ENCODE assay signal across 20 cellular contexts in genomic region chr10:10542368-10542961, GRCh38.
"Had no signal": no experiment of that assay in that cellular context is flagged by ENCODE, and none has a peak within 500 bp of the region (broad histone marks: within the 10 kb centered on the region; RNA-seq: fewer than 3 reads in every experiment).

No MANE protein-coding gene starts in this region.

- H3K4me2 ChIP-seq: neural progenitor cell, smooth muscle cell had no signal

- DNase-seq: activated B cell treated with CpG ODN at 0.5 μM for 24 hours; activated CD4-positive, alpha-beta memory T cell treated with anti-CD3 and anti-CD28 coated beads, Interleukin-2, amount 10 ng/mL, durations not matched to agents 7 days and 5 days; activated CD4-positive, alpha-beta T cell treated with anti-CD3 and anti-CD28 coated beads for 48 hours; activated CD8-positive, alpha-beta memory T cell treated with anti-CD3 and anti-CD28 coated beads, Interleukin-2, amount 10 ng/mL, durations not matched to agents 7 days and 5 days; activated naive CD4-positive, alpha-beta T cell; activated naive CD8-positive, alpha-beta T cell treated with anti-CD3 and anti-CD28 coated beads for 36 hours; amniotic stem cell; body of pancreas; central memory CD4-positive, alpha-beta T cell; colonic mucosa; erythroblast; naive B cell; ovary; right lobe of liver; stimulated activated CD4-positive, alpha-beta T cell treated with anti-CD3 and anti-CD28 coated beads, Interleukin-4, amount 100 ng/mL, for 24 hours; T-cell; upper lobe of right lung had no signal

- H3K27ac ChIP-seq: body of pancreas, colonic mucosa, neural progenitor cell, ovary, right lobe of liver, upper lobe of right lung had no signal

- ATAC-seq: activated CD8-positive, alpha-beta memory T cell treated with anti-CD3 and anti-CD28 coated beads, Interleukin-2, amount 10 ng/mL, durations not matched to agents 7 days and 5 days; body of pancreas; right lobe of liver; stimulated activated effector memory CD8-positive, alpha-beta T cell treated with anti-CD3 and anti-CD28 coated beads, Interleukin-12 subunit alpha, Interleukin-12 subunit beta, amount 100 ng/mL, for 72 hours; T-cell; upper lobe of right lung had no signal

- H2AFZ ChIP-seq: neural progenitor cell had no signal

- H3K4me3 ChIP-seq: body of pancreas, colonic mucosa, neural progenitor cell, ovary, right lobe of liver, smooth muscle cell, upper lobe of right lung had no signal

- H3K27me3 ChIP-seq: body of pancreas, colonic mucosa, neural progenitor cell, ovary, right lobe of liver, upper lobe of right lung had no signal

- H3K9me3 ChIP-seq: body of pancreas, colonic mucosa, ovary, right lobe of liver, upper lobe of right lung had no signal

- H3K4me1 ChIP-seq: body of pancreas, colonic mucosa, right lobe of liver, upper lobe of right lung had no signal

- H3K9ac ChIP-seq: neural progenitor cell had no signal

- H3K36me3 ChIP-seq: colonic mucosa, neural progenitor cell, ovary, right lobe of liver, upper lobe of right lung had no signal
